ENCODE assay signal across 17 cellular contexts in the genomic region with DNA sequence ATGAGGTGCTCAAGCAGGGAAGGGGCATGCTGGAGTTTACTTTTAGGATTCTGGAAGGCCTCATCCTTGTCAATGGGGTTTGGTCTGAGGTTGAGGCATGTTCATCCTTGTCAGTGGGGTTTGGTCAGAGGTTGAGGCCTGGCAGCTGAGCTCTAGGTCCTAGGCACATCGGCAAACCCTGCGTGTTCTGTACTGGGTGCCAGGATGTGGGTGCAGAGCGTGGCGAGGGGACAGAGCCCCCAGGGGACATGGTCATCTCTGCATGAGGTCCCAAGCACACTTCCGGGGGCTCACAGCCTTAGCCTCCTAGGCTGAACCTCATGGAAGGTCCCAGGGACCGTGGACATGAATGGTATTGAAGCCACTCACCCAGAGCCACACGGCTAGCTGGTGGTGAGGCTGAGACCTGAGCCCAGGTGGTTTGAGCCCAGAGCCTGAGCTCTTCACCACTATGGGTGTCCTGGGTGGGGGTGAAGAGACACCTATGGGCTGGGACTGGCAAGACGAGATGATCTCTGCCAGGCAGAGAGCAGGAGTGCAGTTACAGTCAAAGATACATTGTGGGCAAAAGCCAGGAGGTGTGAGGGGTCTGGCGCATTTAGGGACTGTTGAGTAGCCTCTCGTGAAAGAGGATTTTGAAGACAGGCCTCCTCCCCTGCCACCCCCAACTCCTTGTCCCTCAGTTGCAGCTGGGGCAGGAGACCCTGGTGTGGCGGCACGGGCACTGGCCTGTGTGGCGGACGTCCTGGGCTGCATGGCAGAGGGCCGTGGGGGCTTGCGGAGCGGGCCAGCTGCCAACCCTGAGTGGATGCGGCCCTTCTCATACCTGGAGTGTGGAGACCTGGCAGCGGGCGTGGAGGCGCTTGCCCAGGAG. TPM values are rescaled to one million over a fixed set of nuclear protein-coding genes. Genes with fewer than 3 reads are reported as not detected.
A peak's percentile ranks its signal among the peaks of the same experiment; 100 is the strongest.
DNase-seq lines count a peak whose midpoint lies in the region; ATAC-seq, FAIRE-seq and TF ChIP-seq lines count a peak whose summit lies in the region.
"Had no signal": no experiment of that assay in that cellular context is flagged by ENCODE, and none has a peak within 500 bp of the region (broad histone marks: within the 10 kb centered on the region; RNA-seq: fewer than 3 reads in every experiment).

No MANE protein-coding gene starts in this region.

- peaks cover 15% of the 10 kb centered on the region for H3K4me1 ChIP-seq in RWPE2 (ENCODE audit: insufficient read depth, poor library complexity, severe bottlenecking)
- peaks cover 5% of the 10 kb centered on the region; the same call in 1 of the 2 replicates for H3K4me1 ChIP-seq in HepG2 (ENCODE audit: insufficient read depth, low read length)
- H3K4me1 ChIP-seq: HAP-1 had no signal

- H3K79me2 ChIP-seq in HepG2 (ENCODE audit: insufficient read depth, low read length): no peaks in the 10 kb centered on the region

- WGBS in HepG2 (ENCODE audit: low lambda C conversion rate): 90% methylated on average over 11 of the region's 21 CpGs

- H3K36me3 ChIP-seq in RWPE2 (ENCODE audit: low read depth) (peaks cover 4% of the 10 kb centered on the region; the same call in 1 of the 2 replicates), HepG2 (replicated peaks in 1 of 2; ENCODE audit: control insufficient read depth in 1 of 2, insufficient read depth in 2 of 2, low read length in 2 of 2) (peaks cover 3 to 6% of the 10 kb centered on the region in 2 experiments; a peak in 4 of 5 replicates)

- no peaks in the 10 kb centered on the region for H3K27me3 ChIP-seq in RWPE2 (ENCODE audit: insufficient read depth, poor library complexity, severe bottlenecking)
- no peaks in the 10 kb centered on the region for H3K27me3 ChIP-seq in HepG2 (ENCODE audit: control insufficient read depth in 1 of 2, insufficient read depth in 2 of 2, low read length in 2 of 2)
- H3K27me3 ChIP-seq: sigmoid colon had no signal

- no peak overlapping the region for H2AFZ ChIP-seq in HepG2 (ENCODE audit: low read length)

- H3K4me3 ChIP-seq in RWPE2 (ENCODE audit: severe bottlenecking): no peak overlapping the region
- H3K4me3 ChIP-seq in HepG2 (replicated peaks in 1 of 3; ENCODE audit: insufficient read depth in 1 of 3, low read depth in 2 of 3, low read length in 3 of 3): no peak overlapping the region
- H3K4me3 ChIP-seq: HAP-1, sigmoid colon had no signal

- TF ChIP-seq POLR2A in HepG2 (IDR thresholded peaks at IDR 0.05; ENCODE audit: insufficient read depth in 1 of 2, low read depth in 2 of 2, low read length in 2 of 2): no peak

- FAIRE-seq in HepG2 (lab: Jason Lieb, UNC): no peak
- FAIRE-seq: RCC 7860, urothelium cell line had no signal

- in situ Hi-C loops in GM13976 (cut with MboI; ENCODE audit: low sequenced_read_pairs, unreplicated experiment): no loop called here
- in situ Hi-C loops in HepG2 (cut with HindIII; ENCODE audit: extremely low pct_ligation_motif_present, low pct_unique_long_range_greater_than_20kb): no loop called here

- H3K27ac ChIP-seq in RWPE2 (ENCODE audit: poor library complexity, severe bottlenecking): no peak overlapping the region
- H3K27ac ChIP-seq in HepG2 (ENCODE audit: extremely low read length, insufficient read depth, low read length): no peak overlapping the region
- H3K27ac ChIP-seq: 22Rv1, sigmoid colon had no signal

- no peak for TF ChIP-seq RAD21 in HepG2 (CRISPR knock-in tag; IDR thresholded peaks at IDR 0.05)

- no peaks in the 10 kb centered on the region for H4K20me1 ChIP-seq in HepG2 (ENCODE audit: insufficient read depth, low read length)

- H3K9me3 ChIP-seq in RWPE2 (ENCODE audit: severe bottlenecking) (no peaks in the 10 kb centered on the region), HepG2 (ENCODE audit: low read length) (no peaks in the 10 kb centered on the region)
- H3K9me3 ChIP-seq: HAP-1, sigmoid colon had no signal

- no peak overlapping the region for H3K4me2 ChIP-seq in HepG2 (ENCODE audit: low read depth, low read length)

- TF ChIP-seq EP300 in HepG2 (IDR thresholded peaks at IDR 0.05; ENCODE audit: low read depth in 2 of 2, low read length in 2 of 2) (no peak), HepG2 (CRISPR knock-in tag; IDR thresholded peaks at IDR 0.05; ENCODE audit: borderline replicate concordance) (no peak)

- DNase-seq in DMS53 (lab: John Stamatoyannopoulos, UW) (peak; percentile 34), DMS53 treated with DMSO at 0.1 percent for 48 hours (lab: John Stamatoyannopoulos, UW; ENCODE audit: unreplicated experiment) (no peak), GM13976 (ENCODE audit: low spot score) (peak; percentile 32), RWPE2 (ENCODE audit: low spot score) (peak; percentile 62), HepG2 (ENCODE audit: low spot score) (no peak), cerebellar nuclear complex (lab: John Stamatoyannopoulos, UW) (no peak), HuH-7.5 (ENCODE audit: low spot score) (no peak), COLO829 (ENCODE audit: low spot score) (no peak)
- DNase-seq: effector memory CD8-positive, alpha-beta T cell; mesenchymal stem cell; NCI-H510A; sigmoid colon; stimulated activated naive CD4-positive, alpha-beta T cell had no signal

- TF ChIP-seq CTCF in GM13976 (IDR thresholded peaks at IDR 0.05; ENCODE audit: borderline replicate concordance, control extremely low read depth, extremely low read depth, insufficient read depth, missing control alignments): no peak
- no peak for TF ChIP-seq CTCF in RWPE2 (IDR thresholded peaks at IDR 0.05; ENCODE audit: poor library complexity, severe bottlenecking)
- TF ChIP-seq CTCF in HepG2 (CRISPR knock-in tag; IDR thresholded peaks at IDR 0.05): peak; percentile 49

- CTCF ChIA-PET in HepG2 (lab: Yijun Ruan, JAX; ENCODE audit: low intra/inter-chr PET ratio, low total read pairs): no interaction called here

- no peak overlapping the region for H3K9ac ChIP-seq in HepG2 (ENCODE audit: insufficient read depth, low read depth, low read length)

- no peak for ATAC-seq in RWPE2 (ENCODE audit: low read depth)
- 0 out of 3 replicates have a peak, but pooled peaks have one; percentile 2 for ATAC-seq in HepG2
- ATAC-seq: effector memory CD8-positive, alpha-beta T cell had no signal

- no TSS peak for BruUV-seq in HepG2 (replicated peaks; lab: Mats Ljungman, UMichigan)

- POLR2A ChIA-PET in HepG2 (lab: Yijun Ruan, JAX): interaction anchor here (1.1 kb wide), 1 partner anchor 49 kb away, joined by 3 read pairs; a partner anchor contains a TSS

- intact Hi-C loops in HepG2 (cut with micrococcal nuclease; ENCODE audit: unreplicated experiment): no loop called here

RNA-seq across cellular contexts. Expression of a gene that starts 19.3 kb away (rescaled TPM):
- 4.9 and 9.1 TPM in 2 replicates for total RNA-seq in HepG2 (2016; rRNA removed; fragmentation: Illumina TruSeq; extraction: Trizol)
- 4.4 and 5.2 TPM in 2 replicates for total RNA-seq in HepG2 (2016; cell fraction: cytosol; rRNA removed; fragmentation: Illumina TruSeq; extraction: Trizol; ENCODE audit: low read depth)
- 4.2 and 8.4 TPM in 2 replicates for total RNA-seq in HepG2 (2016; cell fraction: insoluble cytoplasmic fraction; rRNA removed; fragmentation: Illumina TruSeq; extraction: Trizol)
- total RNA-seq in HepG2 (2016; cell fraction: membrane; rRNA removed; fragmentation: Illumina TruSeq; extraction: Trizol): 2.6 and 3.0 TPM in 2 replicates
- total RNA-seq in HepG2 (2016; cell fraction: nucleus; rRNA removed; fragmentation: Illumina TruSeq; extraction: Trizol): 12.1 and 12.8 TPM in 2 replicates
- polyA plus RNA-seq in HepG2 (2011; rRNA removed): 15.0 and 19.2 TPM in 2 replicates
- 6.7 and 8.3 TPM in 2 replicates for polyA plus RNA-seq in HepG2 (2011; cell fraction: cytosol; rRNA removed)
- polyA plus RNA-seq in HepG2 (2011; cell fraction: nucleus; rRNA removed): 81.8 and 104 TPM in 2 replicates
- polyA plus RNA-seq in HepG2 (2012): 6.2 and 6.4 TPM in 2 replicates
- 0.53 and 0.70 TPM in 2 replicates for polyA plus RNA-seq in HepG2 (2016; cell fraction: cytosol; fragmentation: Illumina TruSeq; extraction: Trizol; ENCODE audit: low read depth)
- 3.5 and 3.9 TPM in 2 replicates for polyA plus RNA-seq in HepG2 (2016; cell fraction: insoluble cytoplasmic fraction; fragmentation: Illumina TruSeq; extraction: Trizol; ENCODE audit: low read depth)
- 1.2 and 1.3 TPM in 2 replicates for polyA plus RNA-seq in HepG2 (2016; cell fraction: membrane; fragmentation: Illumina TruSeq; extraction: Trizol; ENCODE audit: low read depth)
- 28.7 and 33.1 TPM in 2 replicates for polyA plus RNA-seq in HepG2 (2016; cell fraction: nucleus; fragmentation: Illumina TruSeq; extraction: Trizol; ENCODE audit: insufficient read depth, low read depth)
- polyA minus RNA-seq in HepG2 (2011; rRNA and poly(A)+ RNA removed; ENCODE audit: low replicate concordance): 24.8 and 29.5 TPM in 2 replicates
- polyA minus RNA-seq in HepG2 (2011; cell fraction: cytosol; rRNA and poly(A)+ RNA removed): 4.3 and 5.3 TPM in 2 replicates
- 15.6 and 19.0 TPM in 2 replicates for polyA minus RNA-seq in HepG2 (2011; cell fraction: nucleus; rRNA and poly(A)+ RNA removed)

RNA-seq across cellular contexts. Expression of a gene that starts 34.8 kb away (rescaled TPM):
- total RNA-seq in HepG2 (2016; rRNA removed; fragmentation: Illumina TruSeq; extraction: Trizol): 17.8 and 24.9 TPM in 2 replicates
- total RNA-seq in HepG2 (2016; cell fraction: cytosol; rRNA removed; fragmentation: Illumina TruSeq; extraction: Trizol; ENCODE audit: low read depth): 3.6 TPM in 2 replicates
- total RNA-seq in HepG2 (2016; cell fraction: insoluble cytoplasmic fraction; rRNA removed; fragmentation: Illumina TruSeq; extraction: Trizol): 15.8 and 25.9 TPM in 2 replicates
- 14.6 and 18.9 TPM in 2 replicates for total RNA-seq in HepG2 (2016; cell fraction: membrane; rRNA removed; fragmentation: Illumina TruSeq; extraction: Trizol)
- 15.0 and 18.9 TPM in 2 replicates for total RNA-seq in HepG2 (2016; cell fraction: nucleus; rRNA removed; fragmentation: Illumina TruSeq; extraction: Trizol)
- 16.3 and 17.0 TPM in 2 replicates for polyA plus RNA-seq in HepG2 (2011; rRNA removed)
- 10.9 and 15.5 TPM in 2 replicates for polyA plus RNA-seq in HepG2 (2011; cell fraction: cytosol; rRNA removed)
- 14.6 and 16.7 TPM in 2 replicates for polyA plus RNA-seq in HepG2 (2011; cell fraction: nucleus; rRNA removed)
- 13.3 and 16.9 TPM in 2 replicates for polyA plus RNA-seq in HepG2 (2012)
- 2.3 and 2.9 TPM in 2 replicates for polyA plus RNA-seq in HepG2 (2016; cell fraction: cytosol; fragmentation: Illumina TruSeq; extraction: Trizol; ENCODE audit: low read depth)
- polyA plus RNA-seq in HepG2 (2016; cell fraction: insoluble cytoplasmic fraction; fragmentation: Illumina TruSeq; extraction: Trizol; ENCODE audit: low read depth): 20.4 and 21.6 TPM in 2 replicates
- 11.6 and 11.9 TPM in 2 replicates for polyA plus RNA-seq in HepG2 (2016; cell fraction: membrane; fragmentation: Illumina TruSeq; extraction: Trizol; ENCODE audit: low read depth)
- polyA plus RNA-seq in HepG2 (2016; cell fraction: nucleus; fragmentation: Illumina TruSeq; extraction: Trizol; ENCODE audit: insufficient read depth, low read depth): 22.8 and 26.4 TPM in 2 replicates
- polyA minus RNA-seq in HepG2 (2011; rRNA and poly(A)+ RNA removed; ENCODE audit: low replicate concordance): 49.4 and 94.6 TPM in 2 replicates
- polyA minus RNA-seq in HepG2 (2011; cell fraction: cytosol; rRNA and poly(A)+ RNA removed): 25.8 and 27.6 TPM in 2 replicates
- polyA minus RNA-seq in HepG2 (2011; cell fraction: nucleus; rRNA and poly(A)+ RNA removed): 22.4 and 31.0 TPM in 2 replicates

RNA-seq across cellular contexts. Expression of a gene that starts 49.7 kb away (rescaled TPM):
- 73.8 and 85.7 TPM in 2 replicates for total RNA-seq in HepG2 (2016; rRNA removed; fragmentation: Illumina TruSeq; extraction: Trizol)
- total RNA-seq in HepG2 (2016; cell fraction: cytosol; rRNA removed; fragmentation: Illumina TruSeq; extraction: Trizol; ENCODE audit: low read depth): 9.8 and 10.8 TPM in 2 replicates
- 73.6 and 85.8 TPM in 2 replicates for total RNA-seq in HepG2 (2016; cell fraction: insoluble cytoplasmic fraction; rRNA removed; fragmentation: Illumina TruSeq; extraction: Trizol)
- 16.2 and 17.5 TPM in 2 replicates for total RNA-seq in HepG2 (2016; cell fraction: membrane; rRNA removed; fragmentation: Illumina TruSeq; extraction: Trizol)
- 47.2 and 51.5 TPM in 2 replicates for total RNA-seq in HepG2 (2016; cell fraction: nucleus; rRNA removed; fragmentation: Illumina TruSeq; extraction: Trizol)
- 51.1 and 52.7 TPM in 2 replicates for polyA plus RNA-seq in HepG2 (2011; rRNA removed)
- polyA plus RNA-seq in HepG2 (2011; cell fraction: cytosol; rRNA removed): 40.4 and 61.2 TPM in 2 replicates
- 138 and 141 TPM in 2 replicates for polyA plus RNA-seq in HepG2 (2011; cell fraction: nucleus; rRNA removed)
- polyA plus RNA-seq in HepG2 (2012): 38.9 and 41.3 TPM in 2 replicates
- 4.5 and 4.8 TPM in 2 replicates for polyA plus RNA-seq in HepG2 (2016; cell fraction: cytosol; fragmentation: Illumina TruSeq; extraction: Trizol; ENCODE audit: low read depth)
- polyA plus RNA-seq in HepG2 (2016; cell fraction: insoluble cytoplasmic fraction; fragmentation: Illumina TruSeq; extraction: Trizol; ENCODE audit: low read depth): 53.2 and 57.0 TPM in 2 replicates
- 5.8 and 7.8 TPM in 2 replicates for polyA plus RNA-seq in HepG2 (2016; cell fraction: membrane; fragmentation: Illumina TruSeq; extraction: Trizol; ENCODE audit: low read depth)
- polyA plus RNA-seq in HepG2 (2016; cell fraction: nucleus; fragmentation: Illumina TruSeq; extraction: Trizol; ENCODE audit: insufficient read depth, low read depth): 75.3 and 76.0 TPM in 2 replicates
- 62.6 and 88.2 TPM in 2 replicates for polyA minus RNA-seq in HepG2 (2011; rRNA and poly(A)+ RNA removed; ENCODE audit: low replicate concordance)
- 21.7 and 23.0 TPM in 2 replicates for polyA minus RNA-seq in HepG2 (2011; cell fraction: cytosol; rRNA and poly(A)+ RNA removed)
- 43.4 and 56.8 TPM in 2 replicates for polyA minus RNA-seq in HepG2 (2011; cell fraction: nucleus; rRNA and poly(A)+ RNA removed)

RNA-seq across cellular contexts. Expression of a gene that starts 49.9 kb away (rescaled TPM):
- 500 and 817 TPM in 2 replicates for total RNA-seq in HepG2 (2016; rRNA removed; fragmentation: Illumina TruSeq; extraction: Trizol)
- 52.3 and 54.5 TPM in 2 replicates for total RNA-seq in HepG2 (2016; cell fraction: cytosol; rRNA removed; fragmentation: Illumina TruSeq; extraction: Trizol; ENCODE audit: low read depth)
- total RNA-seq in HepG2 (2016; cell fraction: insoluble cytoplasmic fraction; rRNA removed; fragmentation: Illumina TruSeq; extraction: Trizol): 484 and 682 TPM in 2 replicates
- total RNA-seq in HepG2 (2016; cell fraction: membrane; rRNA removed; fragmentation: Illumina TruSeq; extraction: Trizol): 138 and 170 TPM in 2 replicates
- total RNA-seq in HepG2 (2016; cell fraction: nucleus; rRNA removed; fragmentation: Illumina TruSeq; extraction: Trizol): 336 and 347 TPM in 2 replicates
- polyA plus RNA-seq in HepG2 (2011; rRNA removed): 140 and 157 TPM in 2 replicates
- polyA plus RNA-seq in HepG2 (2011; cell fraction: cytosol; rRNA removed): 134 and 147 TPM in 2 replicates
- 150 and 189 TPM in 2 replicates for polyA plus RNA-seq in HepG2 (2011; cell fraction: nucleus; rRNA removed)
- 211 and 269 TPM in 2 replicates for polyA plus RNA-seq in HepG2 (2012)
- 31.7 and 36.7 TPM in 2 replicates for polyA plus RNA-seq in HepG2 (2016; cell fraction: cytosol; fragmentation: Illumina TruSeq; extraction: Trizol; ENCODE audit: low read depth)
- polyA plus RNA-seq in HepG2 (2016; cell fraction: insoluble cytoplasmic fraction; fragmentation: Illumina TruSeq; extraction: Trizol; ENCODE audit: low read depth): 551 and 651 TPM in 2 replicates
- 103 and 131 TPM in 2 replicates for polyA plus RNA-seq in HepG2 (2016; cell fraction: membrane; fragmentation: Illumina TruSeq; extraction: Trizol; ENCODE audit: low read depth)
- polyA plus RNA-seq in HepG2 (2016; cell fraction: nucleus; fragmentation: Illumina TruSeq; extraction: Trizol; ENCODE audit: insufficient read depth, low read depth): 452 and 475 TPM in 2 replicates
- polyA minus RNA-seq in HepG2 (2011; rRNA and poly(A)+ RNA removed; ENCODE audit: low replicate concordance): 774 and 825 TPM in 2 replicates
- polyA minus RNA-seq in HepG2 (2011; cell fraction: cytosol; rRNA and poly(A)+ RNA removed): 152 and 162 TPM in 2 replicates
- 238 and 284 TPM in 2 replicates for polyA minus RNA-seq in HepG2 (2011; cell fraction: nucleus; rRNA and poly(A)+ RNA removed)

Comparison
In these comparisons a context has a peak if more than half of its experiments do, and no peak if none do; other contexts are left out.
1. DNase-seq: peak in DMS53 (single experiment), GM13976 (single experiment) and RWPE2 (single experiment); none in DMS53 treated with DMSO at 0.1 percent for 48 hours (single experiment), HepG2 (single experiment), cerebellar nuclear complex (0 of 2), HuH-7.5 (single experiment) and COLO829 (single experiment).